In the genomic region with DNA sequence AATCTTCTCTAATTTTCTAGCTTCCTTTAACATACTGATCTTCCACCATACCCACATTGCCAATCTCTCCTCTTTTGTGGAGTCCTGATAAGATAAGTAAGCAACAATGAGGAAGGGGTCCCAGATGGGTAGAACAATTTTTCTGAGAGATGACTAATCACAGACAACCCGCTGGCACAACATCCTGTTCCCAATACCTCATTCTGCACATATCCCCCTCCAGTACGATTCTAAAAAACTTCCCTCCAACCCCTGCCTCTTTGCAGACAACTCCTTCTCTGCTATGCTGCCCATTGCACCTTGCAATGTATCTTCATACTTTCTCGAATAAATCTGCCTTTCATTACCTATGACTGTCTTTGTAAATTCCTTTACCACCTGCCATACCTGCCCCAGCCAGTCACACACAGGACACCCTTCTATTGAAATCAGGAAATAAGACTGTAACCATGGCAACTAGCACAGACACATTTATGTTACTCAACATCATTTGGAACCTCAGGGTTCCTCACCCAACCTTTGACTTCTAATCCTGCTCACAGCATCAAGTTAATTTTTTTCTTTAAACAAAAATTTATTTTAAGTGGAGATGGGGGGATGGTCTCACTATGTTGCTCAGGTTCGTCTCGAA, we compare ENCODE assay signal across 18 cellular contexts. TPM values are rescaled to one million over a fixed set of nuclear protein-coding genes. Genes with fewer than 3 reads are reported as not detected.
DNase-seq lines count a peak whose midpoint lies in the region; ATAC-seq and TF ChIP-seq lines count a peak whose summit lies in the region.
"Had no signal": no experiment of that assay in that cellular context is flagged by ENCODE, and none has a peak within 500 bp of the region (broad histone marks: within the 10 kb centered on the region; RNA-seq: fewer than 3 reads in every experiment).

No MANE protein-coding gene starts in this region.

- no peaks in the 10 kb centered on the region for H4K20me1 ChIP-seq in GM23338 (replicated peaks; ENCODE audit: insufficient read depth)

- intact Hi-C loops in CD4-positive, alpha-beta memory T cell (cut with micrococcal nuclease), result no loop called here

- peak; percentile 28 to 46 (median 37) for DNase-seq in CD4-positive, alpha-beta memory T cell
- DNase-seq in GM23338 (ENCODE audit: low spot score) (peak; percentile 32), T-cell (peak in 5 of 34 experiments; percentile 5 to 13 (median 7)), endothelial cell (ENCODE audit: low spot score) (no peak), glomerular visceral epithelial cell (ENCODE audit: extremely low spot score) (no peak), NCI-H226 (no peak), NCI-H128 (lab: John Stamatoyannopoulos, UW; ENCODE audit: unreplicated experiment) (no peak)
- DNase-seq: activated gamma-delta T cell treated with Interleukin-2 at 50 U/mL for 16 hours; NCI-H1092; NCI-H2227 treated with DMSO at 0.1 percent for 48 hours; occipital lobe; stimulated activated CD4-positive, alpha-beta T cell treated with anti-CD3 and anti-CD28 coated beads, Interleukin-2, amount 100 ng/mL, for 48 hours had no signal

- no peak overlapping the region for H3K4me3 ChIP-seq in CD4-positive, alpha-beta memory T cell (ENCODE audit: low read length in 2 of 2)
- H3K4me3 ChIP-seq in GM23338, result no peak overlapping the region
- H3K4me3 ChIP-seq: hepatocyte, SK-N-MC, tibial nerve had no signal

- no peak overlapping the region for H3K27ac ChIP-seq in CD4-positive, alpha-beta memory T cell (ENCODE audit: low read depth, low read length)
- no peak overlapping the region for H3K27ac ChIP-seq in GM23338 (ENCODE audit: low read depth)
- H3K27ac ChIP-seq: C4-2B, hepatocyte, SK-N-MC, tibial nerve, VCaP had no signal

- H3K4me3 Mint-ChIP-seq in CD4-positive, alpha-beta memory T cell, result no peak overlapping the region
- H3K4me3 Mint-ChIP-seq in GM23338 (no peak overlapping the region; the same call in 2 of the 3 replicates), T-cell (no peak overlapping the region), endothelial cell (ENCODE audit: unreplicated experiment) (no peak overlapping the region)

- CTCF ChIA-PET in CD4-positive, alpha-beta memory T cell (lab: Charles Lee; ENCODE audit: partially characterized antibody), result interaction anchor here (0.9 to 1.0 kb wide), 3 partner anchors 26 to 54 kb away, joined by 3 read pairs; partner anchors contain the start of gene SPR
- CTCF ChIA-PET in T-cell (lab: Charles Lee), result interaction anchor here in 1 of 2 donors (0.6 kb wide), 1 partner anchor 1502 kb away, joined by 5 read pairs; the partner anchor contains the start of gene ZNF638

- H3K9me2 ChIP-seq in GM23338 (ENCODE audit: insufficient read depth), result no peaks in the 10 kb centered on the region

- no peaks in the 10 kb centered on the region for H3K9me3 ChIP-seq in CD4-positive, alpha-beta memory T cell (ENCODE audit: control insufficient read depth in 1 of 2, low read length in 2 of 2)
- H3K9me3 ChIP-seq: tibial nerve had no signal

- POLR2A ChIA-PET in CD4-positive, alpha-beta memory T cell (lab: Charles Lee; ENCODE audit: partially characterized antibody), result no interaction called here
- POLR2A ChIA-PET in T-cell (lab: Charles Lee), result no interaction called here

- H3K36me3 Mint-ChIP-seq in CD4-positive, alpha-beta memory T cell, result no peaks in the 10 kb centered on the region
- H3K36me3 Mint-ChIP-seq in GM23338 (ENCODE audit: low read depth), result no peaks in the 10 kb centered on the region
- H3K36me3 Mint-ChIP-seq in T-cell, result no peaks in the 10 kb centered on the region
- H3K36me3 Mint-ChIP-seq in endothelial cell (ENCODE audit: low read depth, unreplicated experiment), result no peaks in the 10 kb centered on the region

- no peaks in the 10 kb centered on the region for H3K79me2 ChIP-seq in GM23338 (replicated peaks; ENCODE audit: insufficient read depth)
- H3K79me2 ChIP-seq: hepatocyte had no signal

- peaks cover 4 to 10% (median 7%) of the 10 kb centered on the region in 4 donors for H3K4me1 Mint-ChIP-seq in CD4-positive, alpha-beta memory T cell
- H3K4me1 Mint-ChIP-seq in GM23338 (peaks cover 5% of the 10 kb centered on the region; the same call in 2 of the 3 replicates), T-cell (peaks cover 5 to 8% (median 7%) of the 10 kb centered on the region in 3 donors), endothelial cell (ENCODE audit: unreplicated experiment) (peaks cover 15% of the 10 kb centered on the region)

- H3K9me3 Mint-ChIP-seq in CD4-positive, alpha-beta memory T cell, result peaks cover 0 to 2% (median 0%) of the 10 kb centered on the region in 8 donors
- no peaks in the 10 kb centered on the region for H3K9me3 Mint-ChIP-seq in GM23338
- no peaks in the 10 kb centered on the region for H3K9me3 Mint-ChIP-seq in T-cell
- no peaks in the 10 kb centered on the region for H3K9me3 Mint-ChIP-seq in endothelial cell (ENCODE audit: unreplicated experiment)

- H3F3A ChIP-seq in GM23338 (replicated peaks; ENCODE audit: low read depth), result no peaks in the 10 kb centered on the region

- H2AFZ ChIP-seq in GM23338, result no peak overlapping the region; the same call in 1 of the 2 replicates
- H2AFZ ChIP-seq: hepatocyte had no signal

- no peaks in the 10 kb centered on the region for H3K4me1 ChIP-seq in CD4-positive, alpha-beta memory T cell (ENCODE audit: insufficient read depth, low read length)
- H3K4me1 ChIP-seq in GM23338 (ENCODE audit: insufficient read depth), result no peaks in the 10 kb centered on the region
- H3K4me1 ChIP-seq: tibial nerve had no signal

- H3K27me3 ChIP-seq in CD4-positive, alpha-beta memory T cell (ENCODE audit: insufficient read depth, low read length), result no peaks in the 10 kb centered on the region
- H3K27me3 ChIP-seq in GM23338 (ENCODE audit: insufficient read depth), result no peaks in the 10 kb centered on the region
- H3K27me3 ChIP-seq: hepatocyte, tibial nerve had no signal

- no peak for TF ChIP-seq CTCF in GM23338 (conservative IDR thresholded peaks at IDR 0.05; ENCODE audit: low read depth in 2 of 2)
- TF ChIP-seq CTCF in endothelial cell (IDR thresholded peaks at IDR 0.05; ENCODE audit: unreplicated experiment), result no peak

- H3K27ac Mint-ChIP-seq in CD4-positive, alpha-beta memory T cell, result peak overlapping the region in 2 of 7 donors; percentile 11 to 38
- peak overlapping the region; percentile 58; the same call in 1 of the 2 replicates for H3K27ac Mint-ChIP-seq in GM23338
- H3K27ac Mint-ChIP-seq in T-cell, result peak overlapping the region in 1 of 2 donors; percentile 65
- H3K27ac Mint-ChIP-seq in endothelial cell (ENCODE audit: unreplicated experiment), result peak overlapping the region; percentile 94

- ATAC-seq in GM23338 (no peak), T-cell (replicated peaks in 1 of 4) (peak; percentile 26 to 93 (median 44)), GM21825 (IDR thresholded peaks at IDR 0.05; ENCODE audit: unreplicated experiment) (no peak)

- no peak overlapping the region for H3K4me2 ChIP-seq in GM23338
- H3K4me2 ChIP-seq: hepatocyte had no signal

- H3K36me3 ChIP-seq in CD4-positive, alpha-beta memory T cell (ENCODE audit: insufficient read depth, low read length), result no peaks in the 10 kb centered on the region
- H3K36me3 ChIP-seq in GM23338 (ENCODE audit: insufficient read depth), result no peaks in the 10 kb centered on the region
- H3K36me3 ChIP-seq: tibial nerve had no signal

- peaks cover 1 to 5% of the 10 kb centered on the region in 2 donors for H3K27me3 Mint-ChIP-seq in CD4-positive, alpha-beta memory T cell
- H3K27me3 Mint-ChIP-seq in GM23338 (ENCODE audit: insufficient read depth, low read depth, poor library complexity) (peaks cover 2% of the 10 kb centered on the region), T-cell (peaks cover 4 to 8% of the 10 kb centered on the region in 2 donors), endothelial cell (ENCODE audit: unreplicated experiment) (peaks cover 4% of the 10 kb centered on the region)

TF ChIP-seq in GM23338, 12 proteins besides CTCF, POLR2A, EP300 and RAD21 (continues in another document):
- TF ChIP-seq JUNB (IDR thresholded peaks at IDR 0.05; ENCODE audit: unreplicated experiment), result no peak
- no peak for TF ChIP-seq ZNF331 (CRISPR knock-in tag; IDR thresholded peaks at IDR 0.05; ENCODE audit: low read depth)
- TF ChIP-seq STAT1 (IDR thresholded peaks at IDR 0.05; ENCODE audit: unreplicated experiment), result no peak
- TF ChIP-seq EZH2phosphoT487 (IDR thresholded peaks at IDR 0.05; ENCODE audit: unreplicated experiment), result no peak

RNA-seq across cellular contexts. Expression of gene EXOC6B, which starts 7.4 kb away (rescaled TPM):
- 10 to 100 TPM; 17.5 to 19.8 TPM for total RNA-seq in CD4-positive, alpha-beta memory T cell
- polyA plus RNA-seq in CD4-positive, alpha-beta memory T cell, result 1 to 10 TPM; 1.3 to 3.9 TPM
- 43.5 and 45.9 TPM in 2 replicates for total RNA-seq in GM23338 (2014; rRNA removed; shearing (Covaris generic))
- 6.7 and 7.2 TPM in 2 replicates for polyA plus RNA-seq in GM23338 (2016; fragmentation: Nextera tagmentation; extraction: Ambion mirVana)
- total RNA-seq in T-cell (10 to 100 TPM; 13.3 to 18.9 (median 16.6) TPM), endothelial cell (ENCODE audit: unreplicated experiment) (45.6 TPM)

RNA-seq across cellular contexts. Expression of gene SPR, which starts 54.0 kb away (rescaled TPM):
- not detected for total RNA-seq in CD4-positive, alpha-beta memory T cell
- under 1 TPM in 1 of 2 donors, not detected in 1; 0.58 TPM for polyA plus RNA-seq in CD4-positive, alpha-beta memory T cell
- 15.2 and 18.4 TPM in 2 replicates for total RNA-seq in GM23338 (2014; rRNA removed; shearing (Covaris generic))
- 9.5 and 10.7 TPM in 2 replicates for polyA plus RNA-seq in GM23338 (2016; fragmentation: Nextera tagmentation; extraction: Ambion mirVana)
- total RNA-seq in T-cell, result under 1 TPM in 3 of 5 donors, not detected in 2; 0.35 to 0.58 (median 0.39) TPM
- total RNA-seq in endothelial cell (ENCODE audit: unreplicated experiment), result 12.2 TPM

Comparison
In these comparisons a context has a peak if more than half of its experiments do, and no peak if none do; other contexts are left out.
1. DNase-seq: peak in CD4-positive, alpha-beta memory T cell (5 of 5) and GM23338 (single experiment); none in endothelial cell (single experiment), glomerular visceral epithelial cell (single experiment), NCI-H226 (single experiment) and NCI-H128 (single experiment).
2. ATAC-seq: peak in T-cell (4 of 4); none in GM23338 (single experiment) and GM21825 (single experiment).